In the genomic region with DNA sequence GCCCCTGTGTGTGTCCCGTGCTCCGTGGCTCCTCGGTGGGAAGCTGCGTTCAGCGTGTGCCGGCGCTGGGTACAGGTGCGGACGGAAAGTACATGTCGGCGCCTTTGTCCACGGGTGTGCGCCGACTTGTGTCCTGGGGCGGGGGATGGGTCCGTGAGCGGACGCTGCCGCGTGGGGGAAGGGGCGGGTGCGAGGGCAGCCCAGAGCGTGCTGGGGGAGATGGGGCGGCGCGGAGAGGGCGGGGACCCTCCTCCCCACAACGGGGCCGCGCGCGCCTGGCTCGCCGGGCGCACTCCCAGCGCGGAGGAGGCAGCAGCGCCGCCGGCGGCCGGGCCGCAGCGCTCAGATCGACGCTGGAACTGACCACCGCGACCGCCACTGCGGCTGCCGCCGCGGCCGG, we compare ENCODE assay signal across 10 cellular contexts. TPM values are rescaled to one million over a fixed set of nuclear protein-coding genes. Genes with fewer than 3 reads are reported as not detected.
DNase-seq lines count a peak whose midpoint lies in the region; ATAC-seq and TF ChIP-seq lines count a peak whose summit lies in the region.
"Had no signal": no experiment of that assay in that cellular context is flagged by ENCODE, and none has a peak within 500 bp of the region (broad histone marks: within the 10 kb centered on the region; RNA-seq: fewer than 3 reads in every experiment).

No MANE protein-coding gene starts in this region.

- no peak overlapping the region for H3K27ac Mint-ChIP-seq in T-helper 17 cell
- H3K27ac Mint-ChIP-seq: activated naive CD4-positive, alpha-beta T cell treated with anti-CD3 and anti-CD28 coated beads, Interleukin-2, amount 50 U/mL, for 72 hours had no signal

- H3K36me3 ChIP-seq in HUES64 (ENCODE audit: insufficient read depth, low read length): no peaks in the 10 kb centered on the region
- H3K36me3 ChIP-seq in brain microvascular endothelial cell (replicated peaks): peaks cover 4% of the 10 kb centered on the region
- H3K36me3 ChIP-seq in gastrocnemius medialis: no peaks in the 10 kb centered on the region
- no peaks in the 10 kb centered on the region for H3K36me3 ChIP-seq in effector memory CD4-positive, alpha-beta T cell (ENCODE audit: control insufficient read depth, insufficient read depth, low read length)

- H3K27ac ChIP-seq in HUES64 (ENCODE audit: low read depth, low read length) (no peak overlapping the region), brain microvascular endothelial cell (no peak overlapping the region), gastrocnemius medialis (peak overlapping the region in 2 of 4 donors; percentile 22 to 66)
- no peak overlapping the region for H3K27ac ChIP-seq in effector memory CD4-positive, alpha-beta T cell (ENCODE audit: insufficient read depth, low read length, poor library complexity, severe bottlenecking)

- no peak for TF ChIP-seq POLR2A in gastrocnemius medialis (IDR thresholded peaks at IDR 0.05)

- H3K9me3 ChIP-seq in HUES64 (ENCODE audit: insufficient read depth, low read depth, low read length) (no peaks in the 10 kb centered on the region), iPS-18c (ENCODE audit: control insufficient read depth, insufficient read depth, low read length) (no peaks in the 10 kb centered on the region), gastrocnemius medialis (no peaks in the 10 kb centered on the region), T-helper 17 cell (ENCODE audit: control insufficient read depth, low read length, poor library complexity, severe bottlenecking) (no peaks in the 10 kb centered on the region)
- no peaks in the 10 kb centered on the region for H3K9me3 ChIP-seq in effector memory CD4-positive, alpha-beta T cell (ENCODE audit: control insufficient read depth, low read length)

- no peaks in the 10 kb centered on the region for H3K36me3 Mint-ChIP-seq in T-helper 17 cell (ENCODE audit: low read depth)
- H3K36me3 Mint-ChIP-seq: activated naive CD4-positive, alpha-beta T cell treated with anti-CD3 and anti-CD28 coated beads, Interleukin-2, amount 50 U/mL, for 72 hours had no signal

- no peaks in the 10 kb centered on the region for H3K4me1 Mint-ChIP-seq in T-helper 17 cell

- peaks cover 16% of the 10 kb centered on the region for H3K27me3 Mint-ChIP-seq in T-helper 17 cell

- peaks cover 11% of the 10 kb centered on the region; the same call in 1 of the 2 replicates for H3K4me1 ChIP-seq in HUES64 (ENCODE audit: insufficient read depth, low read length)
- H3K4me1 ChIP-seq in gastrocnemius medialis: peaks cover 3 to 14% of the 10 kb centered on the region in 2 donors
- H3K4me1 ChIP-seq in effector memory CD4-positive, alpha-beta T cell (ENCODE audit: control insufficient read depth, insufficient read depth, low read length, poor library complexity, severe bottlenecking): no peaks in the 10 kb centered on the region

- TF ChIP-seq CTCF in brain microvascular endothelial cell (IDR thresholded peaks at IDR 0.05; ENCODE audit: low read depth, low read length, missing control alignments): no peak
- no peak for TF ChIP-seq CTCF in gastrocnemius medialis (IDR thresholded peaks at IDR 0.05 in 4 of 5, conservative IDR thresholded peaks at IDR 0.05 in 1 of 5)

- in situ Hi-C loops in brain microvascular endothelial cell (cut with HindIII; ENCODE audit: low pct_ligation_motif_present, low sequenced_read_pairs) (no loop called here), gastrocnemius medialis (cut with MboI; ENCODE audit: low sequenced_read_pairs in 4 of 4) (no loop called here)

- H3K4me3 ChIP-seq in HUES64 (ENCODE audit: low read length) (peak overlapping the region; percentile 52), brain microvascular endothelial cell (ENCODE audit: low read depth, low read length) (peak overlapping the region; percentile 30), iPS-18c (ENCODE audit: insufficient read depth, low read depth, low read length) (peak overlapping the region; percentile 46), gastrocnemius medialis (peak overlapping the region; percentile 46 to 65 (median 50))
- no peak overlapping the region for H3K4me3 ChIP-seq in effector memory CD4-positive, alpha-beta T cell (ENCODE audit: insufficient read depth, low read depth, low read length, poor library complexity, severe bottlenecking)

- H3K9ac ChIP-seq in HUES64 (ENCODE audit: low read depth, low read length): no peak overlapping the region

- intact Hi-C loops in gastrocnemius medialis (cut with DNase I; ENCODE audit: low total_unique reads): no loop called here

- H3K27me3 ChIP-seq in HUES64 (ENCODE audit: insufficient read depth, low read length) (peaks cover 33% of the 10 kb centered on the region), brain microvascular endothelial cell (replicated peaks) (no peaks in the 10 kb centered on the region), gastrocnemius medialis (no peaks in the 10 kb centered on the region)
- H3K27me3 ChIP-seq in effector memory CD4-positive, alpha-beta T cell (replicated peaks; ENCODE audit: control insufficient read depth, insufficient read depth, low read length, poor library complexity, severe bottlenecking): no peaks in the 10 kb centered on the region

- no peak overlapping the region for H3K4me3 Mint-ChIP-seq in T-helper 17 cell

- DNase-seq in brain microvascular endothelial cell: no peak
- DNase-seq in gastrocnemius medialis: no peak
- DNase-seq in AML-193 (lab: John Stamatoyannopoulos, UW): no peak
- DNase-seq in effector memory CD4-positive, alpha-beta T cell: no peak
- no peak for DNase-seq in T-helper 17 cell
- DNase-seq: NCI-H1694 treated with DMSO at 0.1 percent for 48 hours had no signal

- ATAC-seq in gastrocnemius medialis (peak; percentile 40 to 44), GM18868 (IDR thresholded peaks at IDR 0.05; ENCODE audit: unreplicated experiment) (no peak), T-helper 17 cell (no peak)
- ATAC-seq: activated naive CD4-positive, alpha-beta T cell treated with anti-CD3 and anti-CD28 coated beads, Interleukin-2, amount 50 U/mL, for 72 hours had no signal

- WGBS in HUES64: 4% methylated on average over 54 of the region's 54 CpGs

RNA-seq across cellular contexts. Expression of gene RELT, which starts 33.6 kb away (rescaled TPM):
- polyA plus RNA-seq in HUES64 (2013, experiment 1 of 2): 5.1 TPM
- polyA plus RNA-seq in HUES64 (2013, experiment 2 of 2): 6.0 TPM
- total RNA-seq in gastrocnemius medialis (10 to 100 TPM; 18.5 to 63.5 (median 36.7) TPM), T-helper 17 cell (100 to 1,000 TPM; 139 to 169 TPM)

RNA-seq across cellular contexts. Expression of gene ARHGEF17, which starts 34.6 kb away (rescaled TPM):
- 10.3 TPM for polyA plus RNA-seq in HUES64 (2013, experiment 1 of 2)
- polyA plus RNA-seq in HUES64 (2013, experiment 2 of 2): 12.7 TPM
- total RNA-seq in gastrocnemius medialis (10 to 100 TPM in 3 of 4 donors, 1 to 10 TPM in 1; 8.9 to 16.9 (median 13.9) TPM), T-helper 17 cell (under 1 TPM in 1 of 2 donors, not detected in 1; 0.17 TPM)

Comparison
In these comparisons a context has a peak if more than half of its experiments do, and no peak if none do; other contexts are left out.
1. ATAC-seq: peak in gastrocnemius medialis (2 of 2); none in GM18868 (single experiment) and T-helper 17 cell (single experiment).
2. RNA of gene ARHGEF17, which starts 34.6 kb away (total RNA-seq): 8.9 to 16.9 TPM in gastrocnemius medialis; 0.17 TPM in T-helper 17 cell; every median in the first group is over 4 times any median in the second.